In genomic region chr1:94888201-94888600, GRCh38 we compare ENCODE assay signal across 25 cellular contexts.
"Had no signal": no experiment of that assay in that cellular context is flagged by ENCODE, and none has a peak within 500 bp of the region (broad histone marks: within the 10 kb centered on the region; RNA-seq: fewer than 3 reads in every experiment).

No MANE protein-coding gene starts in this region.

- H3K4me2 ChIP-seq: smooth muscle cell had no signal

- H3K9me3 ChIP-seq: left ventricle myocardium inferior, pancreas, prostate gland, tibial nerve, uterus had no signal

- H3K4me3 Mint-ChIP-seq: naive thymus-derived CD8-positive, alpha-beta T cell; nephron; neural crest cell; stimulated activated memory B cell treated with anti-CD40 and anti-IgM and Interleukin-4, amounts not matched to agents 10 μg/mL and 1 μg/mL and 100 μg/mL, for 72 hours; stimulated activated naive CD8-positive, alpha-beta T cell treated with anti-CD3 and anti-CD28 coated beads, Interleukin-15, amount 100 ng/mL, for 72 hours; type B pancreatic cell had no signal

- ATAC-seq: naive thymus-derived CD8-positive, alpha-beta T cell; pancreas; right cardiac atrium; stimulated activated memory B cell treated with anti-CD40 and anti-IgM and Interleukin-4, amounts not matched to agents 10 μg/mL and 1 μg/mL and 100 μg/mL, for 72 hours; stimulated activated naive CD8-positive, alpha-beta T cell treated with anti-CD3 and anti-CD28 coated beads, Interleukin-15, amount 100 ng/mL, for 72 hours had no signal

- H3K27ac ChIP-seq: left ventricle myocardium inferior, pancreas, prostate gland, tibial nerve, uterus had no signal

- H3K27me3 ChIP-seq: pancreas, tibial nerve, uterus had no signal

- H3K4me3 ChIP-seq: left ventricle myocardium inferior, pancreas, prostate gland, smooth muscle cell, tibial nerve, uterus had no signal

- H3K36me3 ChIP-seq: prostate gland, uterus had no signal

- H3K9me3 Mint-ChIP-seq: naive thymus-derived CD8-positive, alpha-beta T cell; nephron; neural crest cell; stimulated activated memory B cell treated with anti-CD40 and anti-IgM and Interleukin-4, amounts not matched to agents 10 μg/mL and 1 μg/mL and 100 μg/mL, for 72 hours; stimulated activated naive CD8-positive, alpha-beta T cell treated with anti-CD3 and anti-CD28 coated beads, Interleukin-15, amount 100 ng/mL, for 72 hours; type B pancreatic cell had no signal

- H3K36me3 Mint-ChIP-seq: stimulated activated memory B cell treated with anti-CD40 and anti-IgM and Interleukin-4, amounts not matched to agents 10 μg/mL and 1 μg/mL and 100 μg/mL, for 72 hours had no signal

- H3K27ac Mint-ChIP-seq: stimulated activated memory B cell treated with anti-CD40 and anti-IgM and Interleukin-4, amounts not matched to agents 10 μg/mL and 1 μg/mL and 100 μg/mL, for 72 hours; stimulated activated naive CD8-positive, alpha-beta T cell treated with anti-CD3 and anti-CD28 coated beads, Interleukin-15, amount 100 ng/mL, for 72 hours; type B pancreatic cell had no signal

- DNase-seq: hypothalamus; islet precursor cell; left ventricle myocardium inferior; mesenchymal stem cell; naive thymus-derived CD8-positive, alpha-beta T cell; nucleus accumbens; pancreas; posterior cingulate gyrus; retina; right cardiac atrium; stimulated activated CD4-positive, alpha-beta T cell treated with anti-CD3 and anti-CD28 coated beads, Interleukin-1b, Interleukin-23, amount 100 ng/mL, for 48 hours; stimulated activated CD4-positive, alpha-beta T cell treated with anti-CD3 and anti-CD28 coated beads, Interleukin-2, amount 100 ng/mL, for 48 hours; stimulated activated CD4-positive, alpha-beta T cell treated with anti-CD3 and anti-CD28 coated beads, Interleukin-4, amount 100 ng/mL, for 4 hours; stimulated activated CD8-positive, alpha-beta memory T cell treated with anti-CD3 and anti-CD28 coated beads, Interleukin-4, amount 100 ng/mL, for 48 hours; stimulated activated naive CD4-positive, alpha-beta T cell treated with Interleukin-2 at 50 U/mL for 16 hours; stimulated activated naive CD8-positive, alpha-beta T cell treated with anti-CD3 and anti-CD28 coated beads, Interleukin-15, amount 100 ng/mL, for 72 hours; substantia nigra; uterus had no signal

- H3K4me1 ChIP-seq: pancreas, prostate gland, uterus had no signal

- FAIRE-seq: pancreas had no signal

- H3K27me3 Mint-ChIP-seq: stimulated activated naive CD8-positive, alpha-beta T cell treated with anti-CD3 and anti-CD28 coated beads, Interleukin-15, amount 100 ng/mL, for 72 hours; type B pancreatic cell had no signal
